In the genomic region with DNA sequence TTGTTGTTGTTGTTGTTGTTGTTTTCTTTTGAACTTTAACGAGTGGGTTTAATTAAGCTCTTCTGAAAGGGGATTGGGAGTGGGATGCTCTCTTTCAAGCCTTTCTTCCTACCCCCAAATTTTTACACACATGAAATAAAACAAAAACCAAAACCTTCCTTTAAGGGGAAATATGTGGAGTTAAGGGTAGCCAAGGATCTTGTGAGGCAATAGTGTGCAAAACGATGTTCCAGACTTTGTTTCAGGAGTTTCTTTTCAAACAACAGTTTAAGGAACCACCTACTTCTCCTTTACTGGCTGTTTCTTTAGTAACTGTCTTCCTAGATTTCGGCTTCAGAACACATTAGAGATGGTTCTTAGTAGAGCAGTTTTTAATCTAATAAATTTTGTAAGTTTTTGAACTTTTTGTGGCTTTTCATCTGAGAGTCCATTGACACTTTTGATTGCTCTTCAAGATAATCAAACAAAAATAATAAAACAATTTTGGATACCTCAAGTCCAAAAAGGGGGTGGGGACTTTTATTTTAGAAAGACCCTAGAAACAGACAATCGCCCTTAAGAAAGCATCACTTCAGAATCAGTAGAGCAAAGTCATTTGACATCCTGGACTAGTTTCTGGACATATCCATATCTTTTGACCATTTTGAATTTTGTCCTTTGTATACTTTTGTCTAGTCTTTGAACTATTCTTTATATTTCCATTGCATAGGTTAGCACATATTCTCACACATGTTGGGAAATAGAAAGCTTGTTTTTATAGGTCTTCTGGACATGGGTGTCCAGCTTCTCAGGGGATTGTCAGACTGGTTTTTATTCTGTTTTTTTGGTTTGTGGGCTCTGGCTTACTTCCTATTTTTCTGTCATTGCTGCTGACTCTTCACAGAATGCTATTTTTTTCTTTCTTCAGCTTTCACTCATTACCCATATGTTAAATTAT, we compare ENCODE assay signal across 8 cellular contexts. TPM values are rescaled to one million over a fixed set of nuclear protein-coding genes. Genes with fewer than 3 reads are reported as not detected.
DNase-seq lines count a peak whose midpoint lies in the region; ATAC-seq and TF ChIP-seq lines count a peak whose summit lies in the region.

No MANE protein-coding gene starts in this region.

- no peak for TF ChIP-seq CTCF in Panc1 (IDR thresholded peaks at IDR 0.05)
- no peak for TF ChIP-seq CTCF in SK-N-SH (IDR thresholded peaks at IDR 0.05)

- peak; percentile 47 for ATAC-seq in GM18867 (IDR thresholded peaks at IDR 0.05; ENCODE audit: unreplicated experiment)
- ATAC-seq in HG02840 (IDR thresholded peaks at IDR 0.05; ENCODE audit: low FRiP score, unreplicated experiment), result peak; percentile 37
- no peak for ATAC-seq in Panc1

- 6% methylated on average over 4 of the region's 4 CpGs for WGBS in SK-N-SH (ENCODE audit: low lambda C conversion rate)

- intact Hi-C loops in Panc1 (cut with micrococcal nuclease; ENCODE audit: unreplicated experiment), result loop anchor here (5.0 kb wide), 1 partner anchor 795 kb away; no protein-coding TSS in a partner anchor

- H3K4me1 ChIP-seq in Panc1 (ENCODE audit: control insufficient read depth, insufficient read depth, low read length) (peaks cover 13% of the 10 kb centered on the region), SK-N-SH (ENCODE audit: control insufficient read depth in 1 of 2, insufficient read depth in 2 of 2, low read depth in 1 of 2, low read length in 1 of 2) (peaks cover 0 to 3% of the 10 kb centered on the region in 2 experiments; a peak in 2 of 4 replicates)

- H3K27me3 ChIP-seq in Panc1 (ENCODE audit: control insufficient read depth, insufficient read depth, low read length) (no peaks in the 10 kb centered on the region), SK-N-SH (ENCODE audit: insufficient read depth) (peaks cover 20% of the 10 kb centered on the region)

- in situ Hi-C loops in Panc1 (cut with HindIII; ENCODE audit: low pct_unique_long_range_greater_than_20kb, low sequenced_read_pairs), result no loop called here

- DNase-seq in Panc1 (ENCODE audit: low read depth, low spot score), result no peak
- peak; percentile 59 for DNase-seq in inferior parietal cortex (ENCODE audit: extremely low spot score)
- DNase-seq in 8988T, result no peak
- DNase-seq in SK-N-SH, result no peak
- no peak for DNase-seq in NCI-H748 treated with DMSO at 0.1 percent for 48 hours (lab: John Stamatoyannopoulos, UW)
- no peak for DNase-seq in HEK293T (ENCODE audit: extremely low spot score)

- no TSS peak for BruUV-seq in Panc1 (replicated peaks; lab: Mats Ljungman, UMichigan)

- H3K4me3 ChIP-seq in Panc1 (ENCODE audit: low read depth in 2 of 2, low read length in 2 of 2) (no peak overlapping the region), SK-N-SH (ENCODE audit: low read depth in 2 of 2, low read length in 1 of 2) (no peak overlapping the region)

- no peak overlapping the region for H3K9ac ChIP-seq in SK-N-SH

- H3K4me2 ChIP-seq in SK-N-SH, result no peak overlapping the region

- no peak overlapping the region for H2AFZ ChIP-seq in SK-N-SH (ENCODE audit: low read depth)

- H3K79me2 ChIP-seq in SK-N-SH (ENCODE audit: insufficient read depth), result no peaks in the 10 kb centered on the region

- no peak for TF ChIP-seq RAD21 in SK-N-SH (IDR thresholded peaks at IDR 0.05; ENCODE audit: low read length)

- H3K36me3 ChIP-seq in Panc1 (ENCODE audit: control insufficient read depth, insufficient read depth, low read length) (no peaks in the 10 kb centered on the region; the same call in 1 of the 2 replicates), SK-N-SH (replicated peaks in 1 of 2; ENCODE audit: control insufficient read depth in 1 of 2, insufficient read depth in 2 of 2, low read length in 1 of 2) (no peaks in the 10 kb centered on the region)

- H3K9me3 ChIP-seq in Panc1 (ENCODE audit: control insufficient read depth, insufficient read depth, low read depth, low read length) (no peaks in the 10 kb centered on the region), SK-N-SH (no peaks in the 10 kb centered on the region)

- H3F3A ChIP-seq in SK-N-SH (replicated peaks; ENCODE audit: insufficient read depth), result no peaks in the 10 kb centered on the region

- H4K20me1 ChIP-seq in SK-N-SH (ENCODE audit: insufficient read depth), result no peaks in the 10 kb centered on the region

- H3K27ac ChIP-seq in Panc1 (ENCODE audit: low read length) (peak overlapping the region; percentile 31; the same call in 1 of the 2 replicates), SK-N-SH (ENCODE audit: low read depth in 2 of 2, low read length in 1 of 2) (no peak overlapping the region)

- CTCF ChIA-PET in Panc1 (lab: Charles Lee), result interaction anchor here (0.6 kb wide), 1 partner anchor 437 kb away, joined by 5 read pairs; no protein-coding TSS in a partner anchor
- CTCF ChIA-PET in SK-N-SH (lab: Yijun Ruan, JAX), result interaction anchor here (0.7 kb wide), 1 partner anchor 103 kb away, joined by 3 read pairs; no protein-coding TSS in a partner anchor
- CTCF ChIA-PET in HEK293T (lab: Yijun Ruan, JAX), result no interaction called here

- H3K9me2 ChIP-seq in SK-N-SH, result no peaks in the 10 kb centered on the region

- no peak for TF ChIP-seq EP300 in SK-N-SH (IDR thresholded peaks at IDR 0.05; ENCODE audit: borderline replicate concordance in 1 of 2, low read depth in 1 of 2, low read length in 1 of 2)

- POLR2A ChIA-PET in Panc1 (lab: Charles Lee), result interaction anchor here (0.5 to 0.6 kb wide), 2 partner anchors 154 to 628 kb away, joined by 4 to 5 read pairs; no protein-coding TSS in a partner anchor
- POLR2A ChIA-PET in SK-N-SH (lab: Yijun Ruan, JAX), result no interaction called here
- POLR2A ChIA-PET in HEK293T (lab: Yijun Ruan, JAX), result no interaction called here

TF ChIP-seq in SK-N-SH, 30 proteins besides CTCF, POLR2A, EP300 and RAD21 (continues in another document):
- TF ChIP-seq YY1 (IDR thresholded peaks at IDR 0.05; ENCODE audit: low read depth) (no peak), FOSL2 (IDR thresholded peaks at IDR 0.05; ENCODE audit: borderline replicate concordance, low read depth) (no peak), NRF1 (IDR thresholded peaks at IDR 0.05; ENCODE audit: low read depth, low read length) (no peak), JUND (IDR thresholded peaks at IDR 0.05) (no peak), GATA2 (CRISPR knock-in tag; IDR thresholded peaks at IDR 0.05) (no peak)
- TF ChIP-seq, protein P1, sequence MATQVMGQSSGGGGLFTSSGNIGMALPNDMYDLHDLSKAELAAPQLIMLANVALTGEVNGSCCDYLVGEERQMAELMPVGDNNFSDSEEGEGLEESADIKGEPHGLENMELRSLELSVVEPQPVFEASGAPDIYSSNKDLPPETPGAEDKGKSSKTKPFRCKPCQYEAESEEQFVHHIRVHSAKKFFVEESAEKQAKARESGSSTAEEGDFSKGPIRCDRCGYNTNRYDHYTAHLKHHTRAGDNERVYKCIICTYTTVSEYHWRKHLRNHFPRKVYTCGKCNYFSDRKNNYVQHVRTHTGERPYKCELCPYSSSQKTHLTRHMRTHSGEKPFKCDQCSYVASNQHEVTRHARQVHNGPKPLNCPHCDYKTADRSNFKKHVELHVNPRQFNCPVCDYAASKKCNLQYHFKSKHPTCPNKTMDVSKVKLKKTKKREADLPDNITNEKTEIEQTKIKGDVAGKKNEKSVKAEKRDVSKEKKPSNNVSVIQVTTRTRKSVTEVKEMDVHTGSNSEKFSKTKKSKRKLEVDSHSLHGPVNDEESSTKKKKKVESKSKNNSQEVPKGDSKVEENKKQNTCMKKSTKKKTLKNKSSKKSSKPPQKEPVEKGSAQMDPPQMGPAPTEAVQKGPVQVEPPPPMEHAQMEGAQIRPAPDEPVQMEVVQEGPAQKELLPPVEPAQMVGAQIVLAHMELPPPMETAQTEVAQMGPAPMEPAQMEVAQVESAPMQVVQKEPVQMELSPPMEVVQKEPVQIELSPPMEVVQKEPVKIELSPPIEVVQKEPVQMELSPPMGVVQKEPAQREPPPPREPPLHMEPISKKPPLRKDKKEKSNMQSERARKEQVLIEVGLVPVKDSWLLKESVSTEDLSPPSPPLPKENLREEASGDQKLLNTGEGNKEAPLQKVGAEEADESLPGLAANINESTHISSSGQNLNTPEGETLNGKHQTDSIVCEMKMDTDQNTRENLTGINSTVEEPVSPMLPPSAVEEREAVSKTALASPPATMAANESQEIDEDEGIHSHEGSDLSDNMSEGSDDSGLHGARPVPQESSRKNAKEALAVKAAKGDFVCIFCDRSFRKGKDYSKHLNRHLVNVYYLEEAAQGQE (IDR thresholded peaks at IDR 0.05; ENCODE audit: low read depth, low read length), result no peak

TF ChIP-seq in HEK293T, 16 proteins besides CTCF, POLR2A, EP300 and RAD21:
- TF ChIP-seq FOXM1 (IDR thresholded peaks at IDR 0.05; ENCODE audit: borderline replicate concordance) (no peak), SUZ12 (IDR thresholded peaks at IDR 0.05) (no peak), L3MBTL2 (conservative IDR thresholded peaks at IDR 0.05) (no peak), FOXK2 (IDR thresholded peaks at IDR 0.05) (no peak), LEF1 (IDR thresholded peaks at IDR 0.05; ENCODE audit: borderline replicate concordance) (no peak), ZNF384 (IDR thresholded peaks at IDR 0.05) (no peak), SP1 (IDR thresholded peaks at IDR 0.05) (no peak), CTBP1 (IDR thresholded peaks at IDR 0.05; ENCODE audit: borderline replicate concordance) (no peak), FOXA1 (IDR thresholded peaks at IDR 0.05) (no peak), BHLHE40 (IDR thresholded peaks at IDR 0.05; ENCODE audit: borderline replicate concordance) (no peak), HDGF (IDR thresholded peaks at IDR 0.05; ENCODE audit: borderline replicate concordance) (no peak)
TF ChIP-seq in HEK293T: peak in this region for 0.

RNA-seq across cellular contexts. Expression of a gene that starts 6.0 kb away (rescaled TPM):
- total RNA-seq in Panc1 (2021; ENCODE audit: unreplicated experiment), result 14.3 TPM
- 12.5 TPM for polyA plus RNA-seq in Panc1 (2012; ENCODE audit: insufficient read length)
- 0.03 and 0.06 TPM in 2 replicates for polyA plus RNA-seq in SK-N-SH (2012; rRNA removed)
- polyA plus RNA-seq in SK-N-SH (2012; cell fraction: cytosol; rRNA removed), result 0.08 and 0.10 TPM in 2 replicates
- polyA plus RNA-seq in SK-N-SH (2012; cell fraction: nucleus; rRNA removed), result 0.08 TPM in 1 of 2 replicates, not detected in the other
